Comparison of ENCODE assay signal across 21 cellular contexts in the genomic region with DNA sequence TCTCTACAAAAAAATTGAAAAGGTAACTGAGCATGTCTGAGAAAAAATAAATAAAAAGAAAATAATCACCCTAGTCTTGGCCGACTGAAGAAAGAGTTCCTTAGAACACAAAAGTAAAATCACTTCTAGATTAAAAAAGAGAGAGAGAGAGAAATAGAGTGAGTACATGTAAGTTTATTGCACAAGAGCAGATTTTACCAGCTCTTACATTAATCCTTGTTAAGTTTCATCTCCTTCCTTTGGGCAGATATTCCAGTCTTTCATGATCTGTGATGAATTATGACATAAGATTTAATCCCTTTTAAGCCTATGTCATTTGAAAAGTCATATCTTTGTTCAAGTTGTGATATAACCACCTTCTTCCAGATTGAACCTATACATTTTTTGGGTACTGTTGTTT. TPM values are rescaled to one million over a fixed set of nuclear protein-coding genes. Genes with fewer than 3 reads are reported as not detected.
A peak's percentile ranks its signal among the peaks of the same experiment; 100 is the strongest.
DNase-seq lines count a peak whose midpoint lies in the region; ATAC-seq, FAIRE-seq and TF ChIP-seq lines count a peak whose summit lies in the region.
"Had no signal": no experiment of that assay in that cellular context is flagged by ENCODE, and none has a peak within 500 bp of the region (broad histone marks: within the 10 kb centered on the region; RNA-seq: fewer than 3 reads in every experiment).

No MANE protein-coding gene starts in this region.

- H3K27ac ChIP-seq in astrocyte (ENCODE audit: low read depth, low read length) (no peak overlapping the region), smooth muscle cell (ENCODE audit: low read depth) (peak overlapping the region; percentile 79)
- H3K27ac ChIP-seq: neural progenitor cell, SJSA1 had no signal

- H3K36me3 ChIP-seq in astrocyte (ENCODE audit: insufficient read depth, low read length) = no peaks in the 10 kb centered on the region
- H3K36me3 ChIP-seq in smooth muscle cell (ENCODE audit: low read depth) = no peaks in the 10 kb centered on the region
- no peaks in the 10 kb centered on the region for H3K36me3 ChIP-seq in mucosa of descending colon (ENCODE audit: low read depth)
- H3K36me3 ChIP-seq: neural progenitor cell, Peyer's patch had no signal

- H3K4me3 ChIP-seq in astrocyte (ENCODE audit: insufficient read depth, low read depth, low read length) (no peak overlapping the region), smooth muscle cell (no peak overlapping the region), mucosa of descending colon (no peak overlapping the region)
- H3K4me3 ChIP-seq: neural progenitor cell, Peyer's patch, SJSA1, skin epidermis had no signal

- no peak for ATAC-seq in mucosa of descending colon
- ATAC-seq: stimulated activated memory B cell treated with anti-CD40 and anti-IgM and Interleukin-4, amounts not matched to agents 10 μg/mL and 1 μg/mL and 100 μg/mL, for 72 hours had no signal

- TF ChIP-seq CTCF in HFFc6 (IDR thresholded peaks at IDR 0.05) (no peak), astrocyte (IDR thresholded peaks at IDR 0.05; ENCODE audit: insufficient read depth, low read depth, low read length) (no peak), smooth muscle cell (IDR thresholded peaks at IDR 0.05; ENCODE audit: borderline replicate concordance, insufficient read depth, poor library complexity, severe bottlenecking) (no peak), mucosa of descending colon (IDR thresholded peaks at IDR 0.05) (no peak)

- H3K9ac ChIP-seq in astrocyte (ENCODE audit: low read length) (no peak overlapping the region), smooth muscle cell (ENCODE audit: low read depth) (no peak overlapping the region)
- H3K9ac ChIP-seq: neural progenitor cell had no signal

- H2AFZ ChIP-seq in astrocyte (ENCODE audit: low read depth, low read length) (no peak overlapping the region), smooth muscle cell (ENCODE audit: low read depth) (no peak overlapping the region)
- H2AFZ ChIP-seq: neural progenitor cell had no signal

- peaks cover 85% of the 10 kb centered on the region for H3K79me2 ChIP-seq in astrocyte (ENCODE audit: insufficient read depth, low read length)
- H3K79me2 ChIP-seq in smooth muscle cell (ENCODE audit: low read depth) = peaks cover 97% of the 10 kb centered on the region

- H3K4me3 Mint-ChIP-seq in HFFc6 (no peak overlapping the region; the same call in 1 of the 2 replicates), astrocyte (ENCODE audit: unreplicated experiment) (no peak overlapping the region)
- H3K4me3 Mint-ChIP-seq: activated CD4-positive, alpha-beta T cell treated with anti-CD3 and anti-CD28 coated beads, Interleukin-2, amount 10 ng/mL, durations not matched to agents 24 days and 14 days; activated naive CD8-positive, alpha-beta T cell; CD8-positive, alpha-beta memory T cell; neural progenitor cell; stimulated activated memory B cell treated with anti-CD40 and anti-IgM and Interleukin-4, amounts not matched to agents 10 μg/mL and 1 μg/mL and 100 μg/mL, for 72 hours had no signal

- H3K4me1 ChIP-seq in astrocyte (ENCODE audit: insufficient read depth, low read length) = no peaks in the 10 kb centered on the region
- peaks cover 22% of the 10 kb centered on the region for H3K4me1 ChIP-seq in smooth muscle cell (ENCODE audit: low read depth)
- H3K4me1 ChIP-seq in mucosa of descending colon (ENCODE audit: low read depth) = peaks cover 10% of the 10 kb centered on the region
- H3K4me1 ChIP-seq: neural progenitor cell had no signal

- H3K27ac Mint-ChIP-seq in HFFc6 (peak overlapping the region; percentile 37), astrocyte (ENCODE audit: unreplicated experiment) (peak overlapping the region; percentile 47)
- H3K27ac Mint-ChIP-seq: activated CD4-positive, alpha-beta T cell treated with anti-CD3 and anti-CD28 coated beads, Interleukin-2, amount 10 ng/mL, durations not matched to agents 24 days and 14 days; activated naive CD8-positive, alpha-beta T cell; neural progenitor cell; stimulated activated memory B cell treated with anti-CD40 and anti-IgM and Interleukin-4, amounts not matched to agents 10 μg/mL and 1 μg/mL and 100 μg/mL, for 72 hours had no signal

- H3K9me3 ChIP-seq in astrocyte (ENCODE audit: insufficient read depth, low read depth, low read length) (no peaks in the 10 kb centered on the region), smooth muscle cell (replicated peaks; ENCODE audit: low read depth) (no peaks in the 10 kb centered on the region), mucosa of descending colon (no peaks in the 10 kb centered on the region)
- H3K9me3 ChIP-seq: Peyer's patch, SJSA1 had no signal

- H4K20me1 ChIP-seq in astrocyte (ENCODE audit: insufficient read depth, low read length) (peaks cover 66% of the 10 kb centered on the region), smooth muscle cell (ENCODE audit: low read depth) (peaks cover 98% of the 10 kb centered on the region)

- H3K27me3 ChIP-seq in astrocyte (ENCODE audit: insufficient read depth, low read length) = no peaks in the 10 kb centered on the region
- H3K27me3 ChIP-seq in smooth muscle cell (ENCODE audit: low read depth) = no peaks in the 10 kb centered on the region
- H3K27me3 ChIP-seq: neural progenitor cell, Peyer's patch, SJSA1 had no signal

- intact Hi-C loops in mucosa of descending colon (cut with DNase I, micrococcal nuclease) = no loop called here

- H3F3A ChIP-seq in smooth muscle cell (ENCODE audit: low read depth) = peaks cover 24% of the 10 kb centered on the region

- WGBS in smooth muscle cell (ENCODE audit: low lambda C conversion rate) = 44% methylated on average over 1 of the region's 1 CpG

- no peak for FAIRE-seq in astrocyte (lab: Jason Lieb, UNC)

- DNase-seq in HFFc6 (no peak), astrocyte (ENCODE audit: low read depth) (no peak), fibroblast of peridontal ligament (ENCODE audit: extremely low read depth) (peak; percentile 45), smooth muscle cell (lab: John Stamatoyannopoulos, UW; ENCODE audit: unreplicated experiment) (no peak), HuH-7 (ENCODE audit: low spot score) (no peak), HuH-7.5 (ENCODE audit: low spot score) (no peak), mucosa of descending colon (no peak)
- DNase-seq: activated CD4-positive, alpha-beta T cell treated with anti-CD3 and anti-CD28 coated beads, Interleukin-2, amount 10 ng/mL, durations not matched to agents 24 days and 14 days; CD8-positive, alpha-beta memory T cell; DMS153; effector CD8-positive, alpha-beta T cell; foreskin fibroblast; NCI-H1436; NCI-H510A treated with DMSO at 0.1 percent for 48 hours; NK-92 treated with Interleukin-12 subunit alpha and Interleukin-12 subunit beta, amount 100 ng/mL, for 24 hours; Peyer's patch had no signal

- H3K36me3 Mint-ChIP-seq in HFFc6 (ENCODE audit: low read depth) = peaks cover 33% of the 10 kb centered on the region
- peaks cover 13% of the 10 kb centered on the region for H3K36me3 Mint-ChIP-seq in astrocyte (ENCODE audit: low read depth, unreplicated experiment)

- peaks cover 52% of the 10 kb centered on the region for H3K4me1 Mint-ChIP-seq in HFFc6 (ENCODE audit: low read depth)
- H3K4me1 Mint-ChIP-seq in astrocyte (ENCODE audit: low read depth, unreplicated experiment) = peaks cover 29% of the 10 kb centered on the region
- H3K4me1 Mint-ChIP-seq: neural progenitor cell had no signal

- H3K4me2 ChIP-seq in astrocyte (ENCODE audit: low read length) (no peak overlapping the region), smooth muscle cell (peak overlapping the region; percentile 73)
- H3K4me2 ChIP-seq: neural progenitor cell had no signal

- no peaks in the 10 kb centered on the region for H3K9me3 Mint-ChIP-seq in HFFc6
- no peaks in the 10 kb centered on the region for H3K9me3 Mint-ChIP-seq in astrocyte (ENCODE audit: unreplicated experiment)
- H3K9me3 Mint-ChIP-seq: activated CD4-positive, alpha-beta T cell treated with anti-CD3 and anti-CD28 coated beads, Interleukin-2, amount 10 ng/mL, durations not matched to agents 24 days and 14 days; CD8-positive, alpha-beta memory T cell; neural progenitor cell; stimulated activated memory B cell treated with anti-CD40 and anti-IgM and Interleukin-4, amounts not matched to agents 10 μg/mL and 1 μg/mL and 100 μg/mL, for 72 hours had no signal

- H3K27me3 Mint-ChIP-seq in HFFc6 (ENCODE audit: insufficient read depth) = peaks cover 6% of the 10 kb centered on the region
- H3K27me3 Mint-ChIP-seq in astrocyte (ENCODE audit: low read depth, unreplicated experiment) = no peaks in the 10 kb centered on the region
- H3K27me3 Mint-ChIP-seq: activated CD4-positive, alpha-beta T cell treated with anti-CD3 and anti-CD28 coated beads, Interleukin-2, amount 10 ng/mL, durations not matched to agents 24 days and 14 days; activated naive CD8-positive, alpha-beta T cell; CD8-positive, alpha-beta memory T cell; stimulated activated memory B cell treated with anti-CD40 and anti-IgM and Interleukin-4, amounts not matched to agents 10 μg/mL and 1 μg/mL and 100 μg/mL, for 72 hours had no signal

RNA-seq across cellular contexts. Expression of a gene that starts 54.8 kb away (rescaled TPM):
- 100 to 1,000 TPM in 1 of 6 experiments, 10 to 100 TPM in 5; 52.0 to 114 (median 63.7) TPM for total RNA-seq in HFFc6 (2021; fragmentation: NEBNext Ultra II Directional; extraction: Animal tissue kit (Norgen Biotek cat#: 25700))
- 79.1 and 96.2 TPM in 2 replicates for total RNA-seq in astrocyte
- total RNA-seq in smooth muscle cell = 33.5 and 44.3 TPM in 2 replicates
- 4.2 and 10.0 TPM in 2 replicates for polyA plus RNA-seq in smooth muscle cell
- total RNA-seq in mucosa of descending colon = 10 to 100 TPM; 29.1 to 48.4 (median 39.8) TPM
